In the genomic region with DNA sequence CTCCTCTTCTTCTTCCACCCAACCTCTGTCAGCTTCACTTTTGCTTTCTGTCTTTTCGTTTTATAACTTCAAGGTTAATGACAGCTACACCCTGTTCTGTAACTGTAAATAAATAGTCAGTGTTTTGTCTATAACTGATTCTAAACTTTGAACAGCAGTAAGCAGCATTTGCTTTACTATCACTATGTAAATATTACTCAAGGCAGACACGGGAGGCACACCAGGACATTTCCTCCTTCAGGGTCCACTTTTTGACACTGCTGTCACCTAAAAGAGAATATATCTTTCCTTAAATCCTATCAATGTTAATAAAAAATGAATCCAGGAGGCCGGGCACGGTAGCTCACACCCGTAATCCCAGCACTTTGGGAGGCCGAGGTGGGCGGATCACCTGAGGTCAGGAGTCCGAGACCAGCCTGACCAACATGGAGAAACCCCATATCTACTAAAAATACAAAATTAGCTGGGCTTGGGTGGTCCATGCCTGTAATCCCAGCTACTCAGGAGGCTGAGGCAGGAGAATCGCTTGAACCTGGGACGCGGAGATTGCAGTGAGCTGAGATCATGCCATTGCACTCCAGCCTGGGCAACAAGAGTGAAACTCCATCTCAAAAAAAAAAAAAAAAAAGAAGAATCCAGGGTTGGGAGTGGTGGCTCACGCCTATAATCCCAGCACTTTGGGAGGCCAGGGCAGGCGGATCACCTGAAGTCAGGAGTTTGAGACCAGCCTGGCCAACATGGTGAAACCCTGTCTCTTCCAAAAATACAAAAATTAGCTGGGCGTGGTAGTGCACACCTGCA, we compare ENCODE assay signal across 7 cellular contexts. TPM values are rescaled to one million over a fixed set of nuclear protein-coding genes. Genes with fewer than 3 reads are reported as not detected.
DNase-seq lines count a peak whose midpoint lies in the region; FAIRE-seq and TF ChIP-seq lines count a peak whose summit lies in the region.
"Not testable (repeated sequence)": the region's sequence is repeated elsewhere in the genome, so short reads cannot be mapped to it uniquely, and the experiment has no call there.

No MANE protein-coding gene starts in this region.

- DNase-seq in DMS53 (lab: John Stamatoyannopoulos, UW) = peak; percentile 7
- DNase-seq in LoVo (ENCODE audit: low spot score) = peak; percentile 41
- peak; percentile 18 for DNase-seq in activated CD8-positive, alpha-beta memory T cell treated with anti-CD3 and anti-CD28 coated beads, Interleukin-2, amount 50 U/mL, for 48 hours
- peak; percentile 94 for DNase-seq in small intestine

- H3K4me3 ChIP-seq in duodenal mucosa (ENCODE audit: low read depth in 1 of 2, low read length in 2 of 2); small intestine (ENCODE audit: low read depth in 1 of 2, low read length in 2 of 2): not testable (repeated sequence)
- H3K4me3 ChIP-seq in liver (ENCODE audit: low read depth in 1 of 3, low read length in 3 of 3) (peak overlapping the region in 2 of 3 donors; percentile 23 to 26), mucosa of rectum (ENCODE audit: low read length in 2 of 2) (peak overlapping the region in 1 of 2 donors; percentile 48)

- not testable (repeated sequence) for H3K36me3 ChIP-seq in duodenal mucosa (ENCODE audit: control insufficient read depth in 1 of 2, insufficient read depth in 2 of 2, low read length in 2 of 2); liver (ENCODE audit: control insufficient read depth in 4 of 4, insufficient read depth in 3 of 4, low read depth in 1 of 4, low read length in 3 of 4); mucosa of rectum (ENCODE audit: control insufficient read depth in 2 of 2, insufficient read depth in 2 of 2, low read length in 2 of 2); small intestine (ENCODE audit: control insufficient read depth in 2 of 2, insufficient read depth in 2 of 2, low read length in 2 of 2)

- not testable (repeated sequence) for H3K27me3 ChIP-seq in duodenal mucosa (ENCODE audit: control insufficient read depth in 1 of 2, insufficient read depth in 2 of 2, low read length in 2 of 2); liver (ENCODE audit: control insufficient read depth in 4 of 4, insufficient read depth in 4 of 4, low read length in 3 of 4); mucosa of rectum (ENCODE audit: control insufficient read depth in 2 of 2, insufficient read depth in 2 of 2, low read length in 2 of 2); small intestine (ENCODE audit: control insufficient read depth in 2 of 2, insufficient read depth in 2 of 2, low read length in 2 of 2)

- 36% methylated on average over 14 of the region's 14 CpGs for WGBS in liver
- WGBS in small intestine, 3 donors = 20 to 61% (median 36%) methylated on average over 14 of the region's 14 CpGs

- peaks cover 14 to 20% of the 10 kb centered on the region in 2 donors for H3K4me1 ChIP-seq in duodenal mucosa (ENCODE audit: control insufficient read depth in 1 of 2, insufficient read depth in 2 of 2, low read length in 2 of 2)
- H3K4me1 ChIP-seq in liver (ENCODE audit: control insufficient read depth in 4 of 4, insufficient read depth in 4 of 4, low read length in 3 of 4) = peaks cover 7 to 20% (median 12%) of the 10 kb centered on the region in 4 donors
- H3K4me1 ChIP-seq in mucosa of rectum (ENCODE audit: control insufficient read depth in 2 of 2, insufficient read depth in 2 of 2, low read length in 2 of 2) = peaks cover 13 to 23% of the 10 kb centered on the region in 2 donors
- H3K4me1 ChIP-seq in small intestine (ENCODE audit: control insufficient read depth in 2 of 2, insufficient read depth in 1 of 2, low read depth in 1 of 2, low read length in 1 of 2) = not testable (repeated sequence)

- peak; percentile 31 to 37 for TF ChIP-seq RAD21 in liver (IDR thresholded peaks at IDR 0.05)

- H3K27ac ChIP-seq in duodenal mucosa (ENCODE audit: low read depth, low read length) (peak overlapping the region; percentile 68), liver (ENCODE audit: low read depth in 1 of 2, low read length in 2 of 2) (peak overlapping the region; percentile 64 to 76), mucosa of rectum (ENCODE audit: low read depth in 2 of 2, low read length in 2 of 2) (peak overlapping the region; percentile 85), small intestine (ENCODE audit: low read depth in 1 of 2, low read length in 1 of 2) (peak overlapping the region; percentile 69 to 76)

- not testable (repeated sequence) for H3K9me3 ChIP-seq in duodenal mucosa (ENCODE audit: control insufficient read depth in 1 of 2, low read length in 2 of 2); liver (ENCODE audit: control insufficient read depth in 4 of 4, low read length in 3 of 4); mucosa of rectum (ENCODE audit: control insufficient read depth in 2 of 2, low read length in 2 of 2); small intestine (ENCODE audit: control insufficient read depth, low read depth)

- not testable (repeated sequence) for H3K9ac ChIP-seq in duodenal mucosa (ENCODE audit: low read depth in 1 of 2, low read length in 2 of 2)
- H3K9ac ChIP-seq in liver (ENCODE audit: low read depth in 1 of 2, low read length in 2 of 2) = peak overlapping the region in 1 of 2 donors; percentile 43
- H3K9ac ChIP-seq in mucosa of rectum (ENCODE audit: low read depth in 1 of 2, low read length in 2 of 2) = peak overlapping the region in 1 of 2 donors; percentile 51

- not testable (repeated sequence) for FAIRE-seq in small intestine (lab: Jason Lieb, UNC)

- not testable (repeated sequence) for TF ChIP-seq CTCF in liver (IDR thresholded peaks at IDR 0.05; ENCODE audit: low read depth, low read length, missing input control)

TF ChIP-seq in liver, 16 proteins besides CTCF, POLR2A, EP300 and RAD21:
- TF ChIP-seq, protein P1, sequence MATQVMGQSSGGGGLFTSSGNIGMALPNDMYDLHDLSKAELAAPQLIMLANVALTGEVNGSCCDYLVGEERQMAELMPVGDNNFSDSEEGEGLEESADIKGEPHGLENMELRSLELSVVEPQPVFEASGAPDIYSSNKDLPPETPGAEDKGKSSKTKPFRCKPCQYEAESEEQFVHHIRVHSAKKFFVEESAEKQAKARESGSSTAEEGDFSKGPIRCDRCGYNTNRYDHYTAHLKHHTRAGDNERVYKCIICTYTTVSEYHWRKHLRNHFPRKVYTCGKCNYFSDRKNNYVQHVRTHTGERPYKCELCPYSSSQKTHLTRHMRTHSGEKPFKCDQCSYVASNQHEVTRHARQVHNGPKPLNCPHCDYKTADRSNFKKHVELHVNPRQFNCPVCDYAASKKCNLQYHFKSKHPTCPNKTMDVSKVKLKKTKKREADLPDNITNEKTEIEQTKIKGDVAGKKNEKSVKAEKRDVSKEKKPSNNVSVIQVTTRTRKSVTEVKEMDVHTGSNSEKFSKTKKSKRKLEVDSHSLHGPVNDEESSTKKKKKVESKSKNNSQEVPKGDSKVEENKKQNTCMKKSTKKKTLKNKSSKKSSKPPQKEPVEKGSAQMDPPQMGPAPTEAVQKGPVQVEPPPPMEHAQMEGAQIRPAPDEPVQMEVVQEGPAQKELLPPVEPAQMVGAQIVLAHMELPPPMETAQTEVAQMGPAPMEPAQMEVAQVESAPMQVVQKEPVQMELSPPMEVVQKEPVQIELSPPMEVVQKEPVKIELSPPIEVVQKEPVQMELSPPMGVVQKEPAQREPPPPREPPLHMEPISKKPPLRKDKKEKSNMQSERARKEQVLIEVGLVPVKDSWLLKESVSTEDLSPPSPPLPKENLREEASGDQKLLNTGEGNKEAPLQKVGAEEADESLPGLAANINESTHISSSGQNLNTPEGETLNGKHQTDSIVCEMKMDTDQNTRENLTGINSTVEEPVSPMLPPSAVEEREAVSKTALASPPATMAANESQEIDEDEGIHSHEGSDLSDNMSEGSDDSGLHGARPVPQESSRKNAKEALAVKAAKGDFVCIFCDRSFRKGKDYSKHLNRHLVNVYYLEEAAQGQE (IDR thresholded peaks at IDR 0.05) = peak; percentile 44
- TF ChIP-seq YY1 (IDR thresholded peaks at IDR 0.05) = peak; percentile 57
- peak in 1 of 2 donors; percentile 67 for TF ChIP-seq JUND (IDR thresholded peaks at IDR 0.05)
- TF ChIP-seq, protein P2, sequence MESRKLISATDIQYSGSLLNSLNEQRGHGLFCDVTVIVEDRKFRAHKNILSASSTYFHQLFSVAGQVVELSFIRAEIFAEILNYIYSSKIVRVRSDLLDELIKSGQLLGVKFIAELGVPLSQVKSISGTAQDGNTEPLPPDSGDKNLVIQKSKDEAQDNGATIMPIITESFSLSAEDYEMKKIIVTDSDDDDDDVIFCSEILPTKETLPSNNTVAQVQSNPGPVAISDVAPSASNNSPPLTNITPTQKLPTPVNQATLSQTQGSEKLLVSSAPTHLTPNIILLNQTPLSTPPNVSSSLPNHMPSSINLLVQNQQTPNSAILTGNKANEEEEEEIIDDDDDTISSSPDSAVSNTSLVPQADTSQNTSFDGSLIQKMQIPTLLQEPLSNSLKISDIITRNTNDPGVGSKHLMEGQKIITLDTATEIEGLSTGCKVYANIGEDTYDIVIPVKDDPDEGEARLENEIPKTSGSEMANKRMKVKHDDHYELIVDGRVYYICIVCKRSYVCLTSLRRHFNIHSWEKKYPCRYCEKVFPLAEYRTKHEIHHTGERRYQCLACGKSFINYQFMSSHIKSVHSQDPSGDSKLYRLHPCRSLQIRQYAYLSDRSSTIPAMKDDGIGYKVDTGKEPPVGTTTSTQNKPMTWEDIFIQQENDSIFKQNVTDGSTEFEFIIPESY (IDR thresholded peaks at IDR 0.05) = peak; percentile 63
- TF ChIP-seq SP1 (IDR thresholded peaks at IDR 0.05) = peak; percentile 86
- TF ChIP-seq, protein P3, sequence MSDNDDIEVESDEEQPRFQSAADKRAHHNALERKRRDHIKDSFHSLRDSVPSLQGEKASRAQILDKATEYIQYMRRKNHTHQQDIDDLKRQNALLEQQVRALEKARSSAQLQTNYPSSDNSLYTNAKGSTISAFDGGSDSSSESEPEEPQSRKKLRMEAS (IDR thresholded peaks at IDR 0.05) = peak; percentile 58
- TF ChIP-seq HNF4A (conservative IDR thresholded peaks at IDR 0.05) = peak; percentile 84 to 85
- peak; percentile 57 for TF ChIP-seq HNF4G (IDR thresholded peaks at IDR 0.05)
- TF ChIP-seq FOXA2 (IDR thresholded peaks at IDR 0.05) = peak; percentile 79
- peak; percentile 51 for TF ChIP-seq FOXA1 (IDR thresholded peaks at IDR 0.05)
- TF ChIP-seq RXRA (IDR thresholded peaks at IDR 0.05) = peak; percentile 69 to 78

RNA-seq across cellular contexts. Expression of a gene that starts 27.4 kb away (rescaled TPM):
- 100 to 1,000 TPM in 1 of 2 donors, 10 to 100 TPM in 1; 68.7 to 171 TPM for total RNA-seq in liver
- polyA plus RNA-seq in liver (10 to 100 TPM; 11.1 to 21.7 TPM), small intestine (10 to 100 TPM; 14.6 to 22.1 (median 19.1) TPM)

RNA-seq across cellular contexts. Expression of a gene that starts 51.7 kb away (rescaled TPM):
- total RNA-seq in liver = 10 to 100 TPM; 12.0 to 16.8 TPM
- 10 to 100 TPM; 11.6 to 38.4 TPM for polyA plus RNA-seq in liver
- polyA plus RNA-seq in small intestine = 10 to 100 TPM; 10.3 to 15.2 (median 11.4) TPM

Comparison
In these comparisons a context has a peak if more than half of its experiments do, and no peak if none do; other contexts are left out.
1. DNase-seq: peak in every context shown above with its lines; median percentile 94 in small intestine; 41 in LoVo; 18 in activated CD8-positive, alpha-beta memory T cell treated with anti-CD3 and anti-CD28 coated beads, Interleukin-2, amount 50 U/mL, for 48 hours; 7 in DMS53.